In the genomic region with DNA sequence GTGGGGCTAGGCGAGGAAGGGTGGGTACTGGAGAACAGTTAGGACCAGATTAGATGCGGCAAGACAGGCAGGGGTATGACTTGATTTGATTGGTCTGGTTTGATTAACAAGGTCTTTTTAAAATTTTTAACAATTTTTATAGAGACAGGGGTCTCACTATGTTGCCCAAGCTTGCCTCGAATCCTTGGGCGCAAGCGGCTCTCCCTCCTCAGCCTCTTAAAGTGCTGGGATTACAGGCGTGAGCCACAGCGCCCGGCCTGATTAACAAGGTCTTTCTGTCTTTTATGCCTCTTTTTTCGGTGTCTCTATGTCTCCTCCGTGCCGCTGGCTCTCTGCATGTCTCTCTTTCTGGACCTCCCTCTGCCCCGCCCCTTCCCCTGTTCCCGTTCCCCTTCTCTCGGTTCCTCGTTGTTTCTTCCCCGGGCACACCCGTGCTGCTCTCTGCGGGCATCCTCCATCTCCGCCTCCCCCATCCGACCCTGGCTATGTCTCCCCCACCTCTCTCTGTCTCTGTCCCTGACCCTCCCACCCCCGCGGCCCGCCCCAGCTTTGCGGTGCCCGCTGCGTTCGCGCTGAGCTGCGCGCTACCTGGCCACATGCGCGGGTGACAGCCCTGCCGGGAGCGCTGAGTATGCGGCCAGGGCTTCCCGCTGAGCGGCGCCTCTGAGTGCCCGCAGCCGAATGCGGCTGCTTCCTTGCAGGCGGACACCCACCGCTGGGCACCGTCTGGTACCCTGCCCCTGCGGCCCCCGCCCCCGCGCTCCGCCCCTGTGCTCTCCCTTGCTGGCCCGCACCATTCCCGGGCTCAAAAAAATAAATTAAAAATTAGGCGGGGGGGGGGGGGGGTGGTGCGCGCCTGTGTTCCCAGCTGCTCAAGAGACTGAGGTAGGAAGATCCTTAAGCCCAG, we compare ENCODE assay signal across 1 cellular context.
TF ChIP-seq lines count a peak whose summit lies in the region.

No MANE protein-coding gene starts in this region.

TF ChIP-seq in WTC11, 78 proteins besides CTCF, POLR2A, EP300 and RAD21 (continued from another document):
- TF ChIP-seq FOXK1 (CRISPR knock-in tag; IDR thresholded peaks at IDR 0.05) (no peak), SOX15 (CRISPR knock-in tag; IDR thresholded peaks at IDR 0.05) (no peak), NFATC4 (CRISPR knock-in tag; IDR thresholded peaks at IDR 0.05) (no peak), FOXJ3 (CRISPR knock-in tag; IDR thresholded peaks at IDR 0.05; ENCODE audit: borderline replicate concordance) (no peak), ZNF121 (CRISPR knock-in tag; IDR thresholded peaks at IDR 0.05) (0 out of 2 replicates have a peak, but pooled peaks have one; percentile 40), PRRX2 (CRISPR knock-in tag; IDR thresholded peaks at IDR 0.05) (no peak)
- TF ChIP-seq, protein P1, sequence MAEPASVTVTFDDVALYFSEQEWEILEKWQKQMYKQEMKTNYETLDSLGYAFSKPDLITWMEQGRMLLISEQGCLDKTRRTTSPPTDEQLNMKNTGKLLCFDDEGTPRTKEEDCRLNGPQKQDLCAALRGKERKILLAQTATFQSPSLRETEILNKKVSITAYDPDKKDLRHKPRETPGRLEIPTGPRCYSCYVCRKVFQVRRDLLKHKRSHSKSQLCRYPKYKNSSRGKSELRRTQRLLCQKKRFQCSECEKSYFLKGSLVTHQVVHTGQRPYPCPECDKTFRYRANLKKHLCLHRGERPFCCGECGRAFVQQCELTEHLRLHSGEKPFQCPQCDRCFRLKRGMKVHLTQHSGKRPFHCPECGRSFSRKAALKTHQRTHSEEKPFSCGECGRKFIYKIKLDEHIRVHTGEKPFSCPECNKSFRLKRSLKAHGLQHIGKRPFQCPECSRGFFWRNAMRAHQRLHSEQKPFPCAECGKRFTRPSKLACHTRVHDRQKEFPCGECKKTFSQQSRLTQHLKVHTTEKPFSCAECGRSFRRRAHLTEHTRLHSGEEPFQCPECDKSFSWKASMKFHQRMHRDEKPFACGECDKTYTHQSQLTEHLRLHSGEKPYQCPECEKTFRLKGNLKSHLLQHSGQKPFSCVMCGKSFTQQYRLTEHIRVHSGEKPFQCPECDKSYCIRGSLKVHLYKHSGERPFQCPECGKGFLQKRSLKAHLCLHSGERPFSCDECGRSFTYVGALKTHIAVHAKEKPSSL (CRISPR knock-in tag; conservative IDR thresholded peaks at IDR 0.05), result no peak
- TF ChIP-seq, protein P2, sequence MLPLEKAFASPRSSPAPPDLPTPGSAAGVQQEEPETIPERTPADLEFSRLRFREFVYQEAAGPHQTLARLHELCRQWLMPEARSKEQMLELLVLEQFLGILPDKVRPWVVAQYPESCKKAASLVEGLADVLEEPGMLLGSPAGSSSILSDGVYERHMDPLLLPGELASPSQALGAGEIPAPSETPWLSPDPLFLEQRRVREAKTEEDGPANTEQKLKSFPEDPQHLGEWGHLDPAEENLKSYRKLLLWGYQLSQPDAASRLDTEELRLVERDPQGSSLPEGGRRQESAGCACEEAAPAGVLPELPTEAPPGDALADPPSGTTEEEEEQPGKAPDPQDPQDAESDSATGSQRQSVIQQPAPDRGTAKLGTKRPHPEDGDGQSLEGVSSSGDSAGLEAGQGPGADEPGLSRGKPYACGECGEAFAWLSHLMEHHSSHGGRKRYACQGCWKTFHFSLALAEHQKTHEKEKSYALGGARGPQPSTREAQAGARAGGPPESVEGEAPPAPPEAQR (CRISPR knock-in tag; IDR thresholded peaks at IDR 0.05), result no peak
- TF ChIP-seq, protein P3, sequence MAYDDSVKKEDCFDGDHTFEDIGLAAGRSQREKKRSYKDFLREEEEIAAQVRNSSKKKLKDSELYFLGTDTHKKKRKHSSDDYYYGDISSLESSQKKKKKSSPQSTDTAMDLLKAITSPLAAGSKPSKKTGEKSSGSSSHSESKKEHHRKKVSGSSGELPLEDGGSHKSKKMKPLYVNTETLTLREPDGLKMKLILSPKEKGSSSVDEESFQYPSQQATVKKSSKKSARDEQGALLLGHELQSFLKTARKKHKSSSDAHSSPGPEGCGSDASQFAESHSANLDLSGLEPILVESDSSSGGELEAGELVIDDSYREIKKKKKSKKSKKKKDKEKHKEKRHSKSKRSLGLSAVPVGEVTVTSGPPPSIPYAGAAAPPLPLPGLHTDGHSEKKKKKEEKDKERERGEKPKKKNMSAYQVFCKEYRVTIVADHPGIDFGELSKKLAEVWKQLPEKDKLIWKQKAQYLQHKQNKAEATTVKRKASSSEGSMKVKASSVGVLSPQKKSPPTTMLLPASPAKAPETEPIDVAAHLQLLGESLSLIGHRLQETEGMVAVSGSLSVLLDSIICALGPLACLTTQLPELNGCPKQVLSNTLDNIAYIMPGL (CRISPR knock-in tag; IDR thresholded peaks at IDR 0.05), result 0 out of 2 replicates have a peak, but pooled peaks have one; percentile 23
